ENCODE assay signal across 7 cellular contexts in genomic region chr10:131949908-131950307, GRCh38. TPM values are rescaled to one million over a fixed set of nuclear protein-coding genes. Genes with fewer than 3 reads are reported as not detected.
DNase-seq lines count a peak whose midpoint lies in the region; ATAC-seq, FAIRE-seq and TF ChIP-seq lines count a peak whose summit lies in the region.
"Not testable (repeated sequence)": the region's sequence is repeated elsewhere in the genome, so short reads cannot be mapped to it uniquely, and the experiment has no call there.

No MANE protein-coding gene starts in this region.

- H3K4me1 ChIP-seq in Panc1 (ENCODE audit: control insufficient read depth, insufficient read depth, low read length) = peaks cover 19% of the 10 kb centered on the region
- H3K4me1 ChIP-seq in body of pancreas = peaks cover 62% of the 10 kb centered on the region
- peaks cover 35 to 43% (median 41%) of the 10 kb centered on the region in 3 donors for H3K4me1 ChIP-seq in pancreas
- peaks cover 10 to 15% of the 10 kb centered on the region in 2 donors for H3K4me1 ChIP-seq in gastrocnemius medialis

- H3K27me3 Mint-ChIP-seq in activated T-cell treated with anti-CD3 and anti-CD28 coated beads, Interleukin-2, amount 50 U/mL, for 24 hours; activated T-helper 17 cell treated with anti-CD3 and anti-CD28 coated beads, Interleukin-2, amount 50 U/mL, for 72 hours: not testable (repeated sequence)

- H3K4me3 ChIP-seq in Panc1 (ENCODE audit: low read depth in 2 of 2, low read length in 2 of 2); body of pancreas; fibroblast of mammary gland (ENCODE audit: control insufficient read depth, low read depth, low read length); pancreas; gastrocnemius medialis: not testable (repeated sequence)

- not testable (repeated sequence) for H3K4me3 Mint-ChIP-seq in activated T-cell treated with anti-CD3 and anti-CD28 coated beads, Interleukin-2, amount 50 U/mL, for 24 hours; activated T-helper 17 cell treated with anti-CD3 and anti-CD28 coated beads, Interleukin-2, amount 50 U/mL, for 72 hours

- not testable (repeated sequence) for FAIRE-seq in pancreas (lab: Jason Lieb, UNC)

- not testable (repeated sequence) for H3K27ac ChIP-seq in Panc1 (ENCODE audit: low read length)
- H3K27ac ChIP-seq in body of pancreas = peak overlapping the region; percentile 75 to 96 (median 86)
- peak overlapping the region; percentile 54 to 78 (median 71) for H3K27ac ChIP-seq in pancreas
- peak overlapping the region; percentile 20 to 84 (median 78) for H3K27ac ChIP-seq in gastrocnemius medialis

- not testable (repeated sequence) for TF ChIP-seq CTCF in Panc1 (IDR thresholded peaks at IDR 0.05); body of pancreas (IDR thresholded peaks at IDR 0.05); fibroblast of mammary gland (conservative IDR thresholded peaks at IDR 0.05; ENCODE audit: control insufficient read depth, insufficient read depth, low read depth, low read length); pancreas (IDR thresholded peaks at IDR 0.05); gastrocnemius medialis (IDR thresholded peaks at IDR 0.05 in 4 of 5, conservative IDR thresholded peaks at IDR 0.05 in 1 of 5)

- not testable (repeated sequence) for H3K4me1 Mint-ChIP-seq in activated T-cell treated with anti-CD3 and anti-CD28 coated beads, Interleukin-2, amount 50 U/mL, for 24 hours (ENCODE audit: low read depth); activated T-helper 17 cell treated with anti-CD3 and anti-CD28 coated beads, Interleukin-2, amount 50 U/mL, for 72 hours

- H3K27ac Mint-ChIP-seq in activated T-cell treated with anti-CD3 and anti-CD28 coated beads, Interleukin-2, amount 50 U/mL, for 24 hours = peak overlapping the region; percentile 52
- peak overlapping the region; percentile 43 for H3K27ac Mint-ChIP-seq in activated T-helper 17 cell treated with anti-CD3 and anti-CD28 coated beads, Interleukin-2, amount 50 U/mL, for 72 hours

- TF ChIP-seq POLR2A in body of pancreas (IDR thresholded peaks at IDR 0.05); gastrocnemius medialis (IDR thresholded peaks at IDR 0.05): not testable (repeated sequence)

- POLR2A ChIA-PET in Panc1 (lab: Charles Lee) = not testable (repeated sequence)

- in situ Hi-C loops in Panc1 (cut with HindIII; ENCODE audit: low pct_unique_long_range_greater_than_20kb, low sequenced_read_pairs); gastrocnemius medialis (cut with MboI; ENCODE audit: low sequenced_read_pairs in 4 of 4): not testable (repeated sequence)

- 21 to 35% methylated on average over 5 of the region's 7 CpGs for WGBS in body of pancreas, 2 donors
- 41 to 52% methylated on average over 5 of the region's 7 CpGs for WGBS in pancreas, 2 donors

- DNase-seq in Panc1 (ENCODE audit: low read depth, low spot score); activated T-cell treated with anti-CD3 and anti-CD28 coated beads, Interleukin-2, amount 50 U/mL, for 24 hours; gastrocnemius medialis: not testable (repeated sequence)
- DNase-seq in body of pancreas = peak in 3 of 4 donors; percentile 22 to 57 (median 28)
- peak; percentile 48 for DNase-seq in fibroblast of mammary gland (ENCODE audit: low read depth)
- peak in 1 of 6 donors; percentile 48 for DNase-seq in pancreas

- CTCF ChIA-PET in Panc1 (lab: Charles Lee) = not testable (repeated sequence)

- not testable (repeated sequence) for ATAC-seq in Panc1; activated T-helper 17 cell treated with anti-CD3 and anti-CD28 coated beads, Interleukin-2, amount 50 U/mL, for 72 hours (replicated peaks); gastrocnemius medialis
- ATAC-seq in body of pancreas (peak; percentile 16), pancreas (peak in 1 of 4 donors; percentile 19)

- peaks cover 83% of the 10 kb centered on the region for H3K36me3 Mint-ChIP-seq in activated T-cell treated with anti-CD3 and anti-CD28 coated beads, Interleukin-2, amount 50 U/mL, for 24 hours (ENCODE audit: low read depth)
- H3K36me3 Mint-ChIP-seq in activated T-helper 17 cell treated with anti-CD3 and anti-CD28 coated beads, Interleukin-2, amount 50 U/mL, for 72 hours (ENCODE audit: low read depth) = peaks cover 83% of the 10 kb centered on the region

- BruUV-seq in Panc1 (replicated peaks; lab: Mats Ljungman, UMichigan) = TSS peak; percentile 45

- not testable (repeated sequence) for H3K9me3 ChIP-seq in Panc1 (ENCODE audit: control insufficient read depth, insufficient read depth, low read depth, low read length); body of pancreas; pancreas; gastrocnemius medialis

- H3K9me3 Mint-ChIP-seq in activated T-cell treated with anti-CD3 and anti-CD28 coated beads, Interleukin-2, amount 50 U/mL, for 24 hours; activated T-helper 17 cell treated with anti-CD3 and anti-CD28 coated beads, Interleukin-2, amount 50 U/mL, for 72 hours: not testable (repeated sequence)

- intact Hi-C loops in Panc1 (cut with micrococcal nuclease; ENCODE audit: unreplicated experiment); body of pancreas (cut with DNase I); pancreas (cut with DNase I): not testable (repeated sequence)
- intact Hi-C loops in gastrocnemius medialis (cut with DNase I; ENCODE audit: low total_unique reads) = loop anchor here (2.0 to 5.0 kb wide), 2 partner anchors 49 to 62 kb away; partner anchors contain the start of gene PPP2R2D

- H3K27me3 ChIP-seq in Panc1 (ENCODE audit: control insufficient read depth, insufficient read depth, low read length); body of pancreas; pancreas; gastrocnemius medialis: not testable (repeated sequence)

- H3K36me3 ChIP-seq in Panc1 (ENCODE audit: control insufficient read depth, insufficient read depth, low read length) = peaks cover 20% of the 10 kb centered on the region
- peaks cover 0 to 15% of the 10 kb centered on the region in 2 donors for H3K36me3 ChIP-seq in body of pancreas (replicated peaks in 1 of 2; ENCODE audit: insufficient read depth in 1 of 2, low read depth in 2 of 2)
- H3K36me3 ChIP-seq in pancreas = peaks cover 0 to 50% (median 15%) of the 10 kb centered on the region in 3 donors
- H3K36me3 ChIP-seq in gastrocnemius medialis = peaks cover 0 to 66% of the 10 kb centered on the region in 2 donors

RNA-seq across cellular contexts. Expression of gene BNIP3, which starts 31.8 kb away (rescaled TPM):
- total RNA-seq in Panc1 (2021; ENCODE audit: unreplicated experiment) (67.8 TPM), body of pancreas (100 to 1,000 TPM; 147 to 158 TPM), pancreas (100 to 1,000 TPM in 4 of 6 donors, 10 to 100 TPM in 2; 65.7 to 471 (median 217) TPM), gastrocnemius medialis (1,000 to 10,000 TPM in 1 of 4 donors, 100 to 1,000 TPM in 3; 337 to 1,280 (median 583) TPM)
- polyA plus RNA-seq in Panc1 (2012; ENCODE audit: insufficient read length) = 125 TPM
- 100 to 1,000 TPM; 102 to 362 TPM for total RNA-seq in activated T-helper 17 cell treated with anti-CD3 and anti-CD28 coated beads, Interleukin-2, amount 50 U/mL, for 72 hours
- polyA plus RNA-seq in pancreas = 100 to 1,000 TPM in 1 of 2 donors, 10 to 100 TPM in 1; 84.2 to 166 TPM

RNA-seq across cellular contexts. Expression of gene PPP2R2D, which starts 49.1 kb away (rescaled TPM):
- total RNA-seq in Panc1 (2021; ENCODE audit: unreplicated experiment) (41.0 TPM), body of pancreas (10 to 100 TPM; 43.1 to 52.4 TPM), pancreas (10 to 100 TPM; 25.5 to 87.7 (median 33.6) TPM), gastrocnemius medialis (10 to 100 TPM; 22.4 to 33.7 (median 29.1) TPM)
- 37.4 TPM for polyA plus RNA-seq in Panc1 (2012; ENCODE audit: insufficient read length)
- total RNA-seq in activated T-helper 17 cell treated with anti-CD3 and anti-CD28 coated beads, Interleukin-2, amount 50 U/mL, for 72 hours = 10 to 100 TPM; 31.6 to 46.4 TPM
- polyA plus RNA-seq in pancreas = 10 to 100 TPM; 32.2 to 66.8 TPM
